15 cellular contexts compared by ENCODE assay signal in the genomic region with DNA sequence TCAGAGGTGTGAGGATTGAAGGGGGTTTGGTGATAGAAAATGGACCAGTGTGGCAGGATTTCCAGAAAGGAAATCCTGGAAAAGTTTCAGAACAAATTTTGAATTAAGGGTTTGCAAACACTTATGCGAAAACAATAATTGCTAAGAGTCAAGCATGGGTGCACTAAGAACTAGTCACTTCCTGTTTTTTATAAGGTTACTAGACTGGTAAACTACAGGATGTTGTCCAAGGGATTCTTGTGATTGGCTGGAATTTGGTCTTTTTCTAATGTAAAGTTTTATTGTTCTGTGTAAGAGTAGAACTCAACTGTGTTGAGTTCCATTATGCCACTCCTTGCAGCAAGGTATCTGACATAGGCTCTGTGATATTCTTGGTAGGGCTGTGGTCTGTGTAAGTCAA. TPM values are rescaled to one million over a fixed set of nuclear protein-coding genes. Genes with fewer than 3 reads are reported as not detected.
A peak's percentile ranks its signal among the peaks of the same experiment; 100 is the strongest.
DNase-seq lines count a peak whose midpoint lies in the region; ATAC-seq and TF ChIP-seq lines count a peak whose summit lies in the region.
"Had no signal": no experiment of that assay in that cellular context is flagged by ENCODE, and none has a peak within 500 bp of the region (broad histone marks: within the 10 kb centered on the region; RNA-seq: fewer than 3 reads in every experiment).

No MANE protein-coding gene starts in this region.

- H3K79me2 ChIP-seq in PC-3 (ENCODE audit: low read length) (no peaks in the 10 kb centered on the region), Karpas-422 (ENCODE audit: low read length) (no peaks in the 10 kb centered on the region)
- H3K79me2 ChIP-seq: hepatocyte had no signal

- peak overlapping the region in 2 of 3 donors; percentile 24 to 51 for H3K27ac Mint-ChIP-seq in CD4-positive, CD25-positive, alpha-beta regulatory T cell

- peak; percentile 33 to 44 for ATAC-seq in CD4-positive, CD25-positive, alpha-beta regulatory T cell (ENCODE audit: low read depth in 2 of 2)
- peak; percentile 46 for ATAC-seq in PC-3

- H3K27me3 Mint-ChIP-seq in CD4-positive, CD25-positive, alpha-beta regulatory T cell = no peaks in the 10 kb centered on the region

- peak overlapping the region; percentile 11 to 51 (median 36) for H3K4me3 Mint-ChIP-seq in CD4-positive, CD25-positive, alpha-beta regulatory T cell

- peak overlapping the region; percentile 23 for H3K4me2 ChIP-seq in PC-3 (ENCODE audit: low read length)
- H3K4me2 ChIP-seq in Karpas-422 (ENCODE audit: low read depth, low read length, poor library complexity, severe bottlenecking) = no peak overlapping the region
- H3K4me2 ChIP-seq: hepatocyte had no signal

- H3K27me3 ChIP-seq in CD4-positive, CD25-positive, alpha-beta regulatory T cell (ENCODE audit: control insufficient read depth, insufficient read depth, low read length) = no peaks in the 10 kb centered on the region
- H3K27me3 ChIP-seq in PC-3 (ENCODE audit: low read length) (no peaks in the 10 kb centered on the region), Karpas-422 (ENCODE audit: low read length) (no peaks in the 10 kb centered on the region)
- H3K27me3 ChIP-seq: hepatocyte, testis had no signal

- H3K4me3 ChIP-seq in CD4-positive, CD25-positive, alpha-beta regulatory T cell (ENCODE audit: low read depth, low read length) = peak overlapping the region; percentile 29
- H3K4me3 ChIP-seq in GM12865 (ENCODE audit: low read depth, low read length) (no peak overlapping the region), PC-3 (ENCODE audit: low read length) (no peak overlapping the region), Karpas-422 (ENCODE audit: low read length) (no peak overlapping the region)
- H3K4me3 ChIP-seq: hepatocyte, testis had no signal

- DNase-seq in CD4-positive, CD25-positive, alpha-beta regulatory T cell = peak in 2 of 3 donors; percentile 14 to 65
- peak; percentile 19 for DNase-seq in GM12865 (ENCODE audit: low read depth)
- peak; percentile 80 for DNase-seq in PC-3
- DNase-seq in foreskin melanocyte = peak; percentile 41
- DNase-seq in NCI-H1930 (lab: John Stamatoyannopoulos, UW) = no peak
- no peak for DNase-seq in hippocampal formation (lab: John Stamatoyannopoulos, UW)
- no peak for DNase-seq in Karpas-422
- no peak for DNase-seq in cerebellum (ENCODE audit: low spot score)
- DNase-seq: COR-L47, cortex of kidney, NCI-H1417, SHP77, small intestine, testis had no signal

- peaks cover 24% of the 10 kb centered on the region for H3F3A ChIP-seq in PC-3 (ENCODE audit: low read length, unreplicated experiment)

- H3K27ac ChIP-seq in CD4-positive, CD25-positive, alpha-beta regulatory T cell (ENCODE audit: insufficient read depth, low read length, poor library complexity, severe bottlenecking) = no peak overlapping the region
- H3K27ac ChIP-seq in PC-3 (ENCODE audit: low read length) = peak overlapping the region; percentile 99
- no peak overlapping the region for H3K27ac ChIP-seq in Karpas-422 (ENCODE audit: low read length)
- H3K27ac ChIP-seq: hepatocyte, testis had no signal

- H3K4me1 Mint-ChIP-seq in CD4-positive, CD25-positive, alpha-beta regulatory T cell = peaks cover 12 to 76% (median 62%) of the 10 kb centered on the region in 4 donors

- no peaks in the 10 kb centered on the region for H3K36me3 ChIP-seq in CD4-positive, CD25-positive, alpha-beta regulatory T cell (ENCODE audit: control insufficient read depth, insufficient read depth, low read length)
- H3K36me3 ChIP-seq in PC-3 (ENCODE audit: low read depth, low read length) (no peaks in the 10 kb centered on the region), Karpas-422 (ENCODE audit: insufficient read depth, low read length) (no peaks in the 10 kb centered on the region)

- TF ChIP-seq CTCF in GM12865 (IDR thresholded peaks at IDR 0.05; ENCODE audit: insufficient read depth, low read depth, low read length, missing control alignments) (no peak), PC-3 (conservative IDR thresholded peaks at IDR 0.05; ENCODE audit: low read depth, low read length) (no peak)

- H3K9me3 Mint-ChIP-seq in CD4-positive, CD25-positive, alpha-beta regulatory T cell = peaks cover 0 to 4% (median 0%) of the 10 kb centered on the region in 7 donors

- CTCF ChIA-PET in PC-3 (lab: Charles Lee) = no interaction called here

- H4K20me1 ChIP-seq in PC-3 (ENCODE audit: low read length) = no peaks in the 10 kb centered on the region
- H4K20me1 ChIP-seq in Karpas-422 (ENCODE audit: insufficient read depth, low read depth, low read length) = no peaks in the 10 kb centered on the region

- H3K36me3 Mint-ChIP-seq in CD4-positive, CD25-positive, alpha-beta regulatory T cell = no peaks in the 10 kb centered on the region

- H3K9me2 ChIP-seq in PC-3 (replicated peaks; ENCODE audit: low read length) (no peaks in the 10 kb centered on the region), Karpas-422 (replicated peaks; ENCODE audit: insufficient read depth, low read length) (no peaks in the 10 kb centered on the region)

- intact Hi-C loops in PC-3 (cut with micrococcal nuclease) = no loop called here

- POLR2A ChIA-PET in PC-3 (lab: Charles Lee; ENCODE audit: unreplicated experiment) = no interaction called here

- H3K9ac ChIP-seq in PC-3 (ENCODE audit: low read length) (peak overlapping the region; percentile 92), Karpas-422 (ENCODE audit: low read length) (no peak overlapping the region)

- H3K4me1 ChIP-seq in CD4-positive, CD25-positive, alpha-beta regulatory T cell (ENCODE audit: control insufficient read depth, insufficient read depth, low read length, poor library complexity, severe bottlenecking) = peaks cover 60% of the 10 kb centered on the region
- H3K4me1 ChIP-seq in PC-3 (ENCODE audit: insufficient read depth, low read length) (peaks cover 57% of the 10 kb centered on the region), Karpas-422 (ENCODE audit: low read length) (no peaks in the 10 kb centered on the region)

- H3K9me3 ChIP-seq in CD4-positive, CD25-positive, alpha-beta regulatory T cell (ENCODE audit: control insufficient read depth in 2 of 2, low read length in 2 of 2) = no peaks in the 10 kb centered on the region
- H3K9me3 ChIP-seq in PC-3 (ENCODE audit: low read length) = no peaks in the 10 kb centered on the region
- no peaks in the 10 kb centered on the region for H3K9me3 ChIP-seq in Karpas-422 (ENCODE audit: low read length)
- H3K9me3 ChIP-seq: testis had no signal

- H2AFZ ChIP-seq in PC-3 (ENCODE audit: low read length) = no peak overlapping the region
- H2AFZ ChIP-seq in Karpas-422 (ENCODE audit: low read length) = no peak overlapping the region
- H2AFZ ChIP-seq: hepatocyte had no signal

- no TSS peak for BruUV-seq in PC-3 (replicated peaks; lab: Mats Ljungman, UMichigan)

RNA-seq across cellular contexts. Expression of a gene that starts 54.1 kb away (rescaled TPM):
- total RNA-seq in CD4-positive, CD25-positive, alpha-beta regulatory T cell = 0.96 TPM
- polyA plus RNA-seq in CD4-positive, CD25-positive, alpha-beta regulatory T cell = not detected
- total RNA-seq in PC-3 (2014; rRNA removed) (64.1 and 71.6 TPM in 2 replicates), cerebellum (0.09 TPM)
- not detected in 2 replicates for total RNA-seq in Karpas-422 (2014; rRNA removed; shearing (Covaris generic); ENCODE audit: low replicate concordance)

Comparison
In these comparisons a context has a peak if more than half of its experiments do, and no peak if none do; other contexts are left out.
1. DNase-seq: peak in CD4-positive, CD25-positive, alpha-beta regulatory T cell (2 of 3), GM12865 (single experiment), PC-3 (single experiment) and foreskin melanocyte (single experiment); none in NCI-H1930 (0 of 2), hippocampal formation (0 of 2), Karpas-422 (single experiment) and cerebellum (single experiment).
2. RNA of a gene that starts 54.1 kb away (total RNA-seq): 64.1 to 71.6 TPM in PC-3; 0.96 TPM in CD4-positive, CD25-positive, alpha-beta regulatory T cell (single experiment), 0.09 TPM in cerebellum (single experiment) and not detected in Karpas-422; every median in the first group is over 10 times any median in the second.